Comparison of ENCODE assay signal across 15 cellular contexts in genomic region chr1:22045604-22046228, GRCh38. TPM values are rescaled to one million over a fixed set of nuclear protein-coding genes. Genes with fewer than 3 reads are reported as not detected.
DNase-seq lines count a peak whose midpoint lies in the region; ATAC-seq and TF ChIP-seq lines count a peak whose summit lies in the region.
"Had no signal": no experiment of that assay in that cellular context is flagged by ENCODE, and none has a peak within 500 bp of the region (broad histone marks: within the 10 kb centered on the region; RNA-seq: fewer than 3 reads in every experiment).

No MANE protein-coding gene starts in this region.

- TF ChIP-seq POLR2A in esophagus squamous epithelium (IDR thresholded peaks at IDR 0.05) = no peak

- POLR2A ChIA-PET in activated CD8-positive, alpha-beta T cell treated with anti-CD3 and anti-CD28 coated beads for 36 hours (lab: Charles Lee) = interaction anchor here (17.7 kb wide), 1 partner anchor 19 kb away, joined by 218 read pairs; no protein-coding TSS in a partner anchor
- POLR2A ChIA-PET in activated CD8-positive, alpha-beta T cell treated with anti-CD3 and anti-CD28 coated beads, Interleukin-2, amount 10 ng/mL, durations not matched to agents 7 days and 5 days (lab: Charles Lee) = interaction anchor here (1.0 to 5.3 kb wide), 2 partner anchors 10 to 21 kb away, joined by 3 to 23 read pairs; no protein-coding TSS in a partner anchor

- no peaks in the 10 kb centered on the region for H3K27me3 Mint-ChIP-seq in activated CD8-positive, alpha-beta T cell treated with anti-CD3 and anti-CD28 coated beads for 36 hours
- H3K27me3 Mint-ChIP-seq in activated CD8-positive, alpha-beta T cell treated with anti-CD3 and anti-CD28 coated beads, Interleukin-2, amount 10 ng/mL, durations not matched to agents 7 days and 5 days (ENCODE audit: low read depth) = no peaks in the 10 kb centered on the region
- no peaks in the 10 kb centered on the region for H3K27me3 Mint-ChIP-seq in T-helper 17 cell
- H3K27me3 Mint-ChIP-seq in stimulated activated naive B cell treated with anti-CD40 and anti-IgM and Interleukin-4, amounts not matched to agents 10 μg/mL and 1 μg/mL and 100 μg/mL, for 72 hours = no peaks in the 10 kb centered on the region

- DNase-seq in activated CD8-positive, alpha-beta T cell treated with anti-CD3 and anti-CD28 coated beads for 36 hours = no peak
- DNase-seq in activated CD8-positive, alpha-beta T cell treated with anti-CD3 and anti-CD28 coated beads, Interleukin-2, amount 10 ng/mL, durations not matched to agents 7 days and 5 days = no peak
- DNase-seq in T-helper 17 cell (no peak), esophagus squamous epithelium (lab: John Stamatoyannopoulos, UW) (no peak), left ventricle myocardium inferior (no peak), COLO829 (ENCODE audit: low spot score) (no peak)
- no peak for DNase-seq in stimulated activated naive B cell treated with anti-CD40 and anti-IgM and Interleukin-4, amounts not matched to agents 10 μg/mL and 1 μg/mL and 100 μg/mL, for 72 hours
- DNase-seq: activated CD4-positive, CD25-positive, alpha-beta regulatory T cell; activated CD8-positive, alpha-beta memory T cell treated with anti-CD3 and anti-CD28 coated beads, Interleukin-2, amount 50 U/mL, for 48 hours; COR-L47; heart right ventricle; NCI-H69; ovary; RPMI8226 had no signal

- peaks cover 18 to 76% (median 40%) of the 10 kb centered on the region in 3 donors for H3K4me1 ChIP-seq in esophagus squamous epithelium
- peaks cover 12% of the 10 kb centered on the region for H3K4me1 ChIP-seq in left ventricle myocardium inferior

- TF ChIP-seq CTCF in activated CD8-positive, alpha-beta T cell treated with anti-CD3 and anti-CD28 coated beads for 36 hours (IDR thresholded peaks at IDR 0.05) = no peak
- TF ChIP-seq CTCF in esophagus squamous epithelium (IDR thresholded peaks at IDR 0.05) = no peak
- no peak for TF ChIP-seq CTCF in left ventricle myocardium inferior (IDR thresholded peaks at IDR 0.05; ENCODE audit: borderline replicate concordance)

- WGBS in esophagus squamous epithelium, 2 donors = 49 to 62% methylated on average over 2 of the region's 2 CpGs

- H3K27ac ChIP-seq in esophagus squamous epithelium = peak overlapping the region; percentile 30 to 89 (median 62)
- no peak overlapping the region for H3K27ac ChIP-seq in left ventricle myocardium inferior (replicated peaks)
- H3K27ac ChIP-seq: heart right ventricle, ovary had no signal

- CTCF ChIA-PET in activated CD8-positive, alpha-beta T cell treated with anti-CD3 and anti-CD28 coated beads for 36 hours (lab: Charles Lee) = interaction anchor here (1.1 to 1.2 kb wide), 2 partner anchors 13 to 21 kb away, joined by 3 read pairs; no protein-coding TSS in a partner anchor
- CTCF ChIA-PET in activated CD8-positive, alpha-beta T cell treated with anti-CD3 and anti-CD28 coated beads, Interleukin-2, amount 10 ng/mL, durations not matched to agents 7 days and 5 days (lab: Charles Lee) = interaction anchor here (3.0 kb wide), 1 partner anchor 21 kb away, joined by 12 read pairs; no protein-coding TSS in a partner anchor

- peak overlapping the region; percentile 63 for H3K27ac Mint-ChIP-seq in activated CD8-positive, alpha-beta T cell treated with anti-CD3 and anti-CD28 coated beads for 36 hours
- no peak overlapping the region for H3K27ac Mint-ChIP-seq in activated CD8-positive, alpha-beta T cell treated with anti-CD3 and anti-CD28 coated beads, Interleukin-2, amount 10 ng/mL, durations not matched to agents 7 days and 5 days
- H3K27ac Mint-ChIP-seq in T-helper 17 cell = peak overlapping the region; percentile 0
- H3K27ac Mint-ChIP-seq in stimulated activated naive B cell treated with anti-CD40 and anti-IgM and Interleukin-4, amounts not matched to agents 10 μg/mL and 1 μg/mL and 100 μg/mL, for 72 hours = peak overlapping the region; percentile 15

- no peak overlapping the region for H3K4me3 Mint-ChIP-seq in activated CD8-positive, alpha-beta T cell treated with anti-CD3 and anti-CD28 coated beads for 36 hours
- H3K4me3 Mint-ChIP-seq in activated CD8-positive, alpha-beta T cell treated with anti-CD3 and anti-CD28 coated beads, Interleukin-2, amount 10 ng/mL, durations not matched to agents 7 days and 5 days = no peak overlapping the region
- H3K4me3 Mint-ChIP-seq in T-helper 17 cell = peak overlapping the region; percentile 0
- H3K4me3 Mint-ChIP-seq in stimulated activated naive B cell treated with anti-CD40 and anti-IgM and Interleukin-4, amounts not matched to agents 10 μg/mL and 1 μg/mL and 100 μg/mL, for 72 hours = no peak overlapping the region

- H3K27me3 ChIP-seq in esophagus squamous epithelium (no peaks in the 10 kb centered on the region), left ventricle myocardium inferior (ENCODE audit: low read depth) (no peaks in the 10 kb centered on the region)
- H3K27me3 ChIP-seq: heart right ventricle, ovary had no signal

- peaks cover 49% of the 10 kb centered on the region for H3K4me1 Mint-ChIP-seq in activated CD8-positive, alpha-beta T cell treated with anti-CD3 and anti-CD28 coated beads for 36 hours (ENCODE audit: low read depth)
- peaks cover 54% of the 10 kb centered on the region for H3K4me1 Mint-ChIP-seq in activated CD8-positive, alpha-beta T cell treated with anti-CD3 and anti-CD28 coated beads, Interleukin-2, amount 10 ng/mL, durations not matched to agents 7 days and 5 days (ENCODE audit: low read depth)
- peaks cover 37% of the 10 kb centered on the region for H3K4me1 Mint-ChIP-seq in T-helper 17 cell
- H3K4me1 Mint-ChIP-seq in stimulated activated naive B cell treated with anti-CD40 and anti-IgM and Interleukin-4, amounts not matched to agents 10 μg/mL and 1 μg/mL and 100 μg/mL, for 72 hours = peaks cover 32 to 56% of the 10 kb centered on the region in 2 donors

- H3K9me3 Mint-ChIP-seq in activated CD8-positive, alpha-beta T cell treated with anti-CD3 and anti-CD28 coated beads for 36 hours = peaks cover 4% of the 10 kb centered on the region
- H3K9me3 Mint-ChIP-seq in activated CD8-positive, alpha-beta T cell treated with anti-CD3 and anti-CD28 coated beads, Interleukin-2, amount 10 ng/mL, durations not matched to agents 7 days and 5 days (ENCODE audit: insufficient read depth) = no peaks in the 10 kb centered on the region
- H3K9me3 Mint-ChIP-seq in stimulated activated naive B cell treated with anti-CD40 and anti-IgM and Interleukin-4, amounts not matched to agents 10 μg/mL and 1 μg/mL and 100 μg/mL, for 72 hours = peaks cover 3 to 4% of the 10 kb centered on the region in 2 donors

- ATAC-seq in activated CD8-positive, alpha-beta T cell treated with anti-CD3 and anti-CD28 coated beads for 36 hours = no peak
- ATAC-seq in activated CD8-positive, alpha-beta T cell treated with anti-CD3 and anti-CD28 coated beads, Interleukin-2, amount 10 ng/mL, durations not matched to agents 7 days and 5 days = no peak
- ATAC-seq in T-helper 17 cell (no peak), HG02870 (IDR thresholded peaks at IDR 0.05; ENCODE audit: unreplicated experiment) (no peak)
- no peak for ATAC-seq in stimulated activated naive B cell treated with anti-CD40 and anti-IgM and Interleukin-4, amounts not matched to agents 10 μg/mL and 1 μg/mL and 100 μg/mL, for 72 hours (replicated peaks)
- ATAC-seq: heart right ventricle had no signal

- H3K9me3 ChIP-seq in T-helper 17 cell (ENCODE audit: control insufficient read depth, low read length, poor library complexity, severe bottlenecking) (no peaks in the 10 kb centered on the region), esophagus squamous epithelium (no peaks in the 10 kb centered on the region), left ventricle myocardium inferior (replicated peaks) (peaks cover 5% of the 10 kb centered on the region)

- peaks cover 4% of the 10 kb centered on the region for H3K36me3 Mint-ChIP-seq in activated CD8-positive, alpha-beta T cell treated with anti-CD3 and anti-CD28 coated beads for 36 hours (ENCODE audit: low read depth)
- peaks cover 4% of the 10 kb centered on the region for H3K36me3 Mint-ChIP-seq in activated CD8-positive, alpha-beta T cell treated with anti-CD3 and anti-CD28 coated beads, Interleukin-2, amount 10 ng/mL, durations not matched to agents 7 days and 5 days (ENCODE audit: low read depth)
- no peaks in the 10 kb centered on the region for H3K36me3 Mint-ChIP-seq in T-helper 17 cell (ENCODE audit: low read depth)
- peaks cover 1 to 4% of the 10 kb centered on the region in 2 donors for H3K36me3 Mint-ChIP-seq in stimulated activated naive B cell treated with anti-CD40 and anti-IgM and Interleukin-4, amounts not matched to agents 10 μg/mL and 1 μg/mL and 100 μg/mL, for 72 hours

- no peaks in the 10 kb centered on the region for H3K36me3 ChIP-seq in esophagus squamous epithelium
- no peaks in the 10 kb centered on the region for H3K36me3 ChIP-seq in left ventricle myocardium inferior
- H3K36me3 ChIP-seq: heart right ventricle, ovary had no signal

- intact Hi-C loops in activated CD8-positive, alpha-beta T cell treated with anti-CD3 and anti-CD28 coated beads for 36 hours (cut with micrococcal nuclease) = no loop called here
- intact Hi-C loops in esophagus squamous epithelium (cut with DNase I) = no loop called here
- intact Hi-C loops in left ventricle myocardium inferior (cut with micrococcal nuclease) = no loop called here

- H3K4me3 ChIP-seq in esophagus squamous epithelium = no peak overlapping the region
- no peak overlapping the region for H3K4me3 ChIP-seq in left ventricle myocardium inferior
- H3K4me3 ChIP-seq: heart right ventricle, ovary had no signal

RNA-seq across cellular contexts. Expression of gene CDC42, which starts 6.8 kb away (rescaled TPM):
- total RNA-seq in activated CD8-positive, alpha-beta T cell treated with anti-CD3 and anti-CD28 coated beads for 36 hours = 100 to 1,000 TPM; 292 to 310 TPM
- 100 to 1,000 TPM; 365 to 389 TPM for total RNA-seq in activated CD8-positive, alpha-beta T cell treated with anti-CD3 and anti-CD28 coated beads, Interleukin-2, amount 10 ng/mL, durations not matched to agents 7 days and 5 days
- total RNA-seq in T-helper 17 cell (100 to 1,000 TPM; 371 to 385 TPM), esophagus squamous epithelium (100 to 1,000 TPM; 157 to 259 (median 192) TPM), left ventricle myocardium inferior (126 TPM)

RNA-seq across cellular contexts. Expression of gene CELA3A, which starts 44.3 kb away (rescaled TPM):
- not detected for total RNA-seq in activated CD8-positive, alpha-beta T cell treated with anti-CD3 and anti-CD28 coated beads for 36 hours
- not detected for total RNA-seq in activated CD8-positive, alpha-beta T cell treated with anti-CD3 and anti-CD28 coated beads, Interleukin-2, amount 10 ng/mL, durations not matched to agents 7 days and 5 days
- total RNA-seq in T-helper 17 cell = not detected
- not detected for total RNA-seq in esophagus squamous epithelium
- total RNA-seq in left ventricle myocardium inferior = not detected
